19 cellular contexts compared by ENCODE assay signal in the genomic region with DNA sequence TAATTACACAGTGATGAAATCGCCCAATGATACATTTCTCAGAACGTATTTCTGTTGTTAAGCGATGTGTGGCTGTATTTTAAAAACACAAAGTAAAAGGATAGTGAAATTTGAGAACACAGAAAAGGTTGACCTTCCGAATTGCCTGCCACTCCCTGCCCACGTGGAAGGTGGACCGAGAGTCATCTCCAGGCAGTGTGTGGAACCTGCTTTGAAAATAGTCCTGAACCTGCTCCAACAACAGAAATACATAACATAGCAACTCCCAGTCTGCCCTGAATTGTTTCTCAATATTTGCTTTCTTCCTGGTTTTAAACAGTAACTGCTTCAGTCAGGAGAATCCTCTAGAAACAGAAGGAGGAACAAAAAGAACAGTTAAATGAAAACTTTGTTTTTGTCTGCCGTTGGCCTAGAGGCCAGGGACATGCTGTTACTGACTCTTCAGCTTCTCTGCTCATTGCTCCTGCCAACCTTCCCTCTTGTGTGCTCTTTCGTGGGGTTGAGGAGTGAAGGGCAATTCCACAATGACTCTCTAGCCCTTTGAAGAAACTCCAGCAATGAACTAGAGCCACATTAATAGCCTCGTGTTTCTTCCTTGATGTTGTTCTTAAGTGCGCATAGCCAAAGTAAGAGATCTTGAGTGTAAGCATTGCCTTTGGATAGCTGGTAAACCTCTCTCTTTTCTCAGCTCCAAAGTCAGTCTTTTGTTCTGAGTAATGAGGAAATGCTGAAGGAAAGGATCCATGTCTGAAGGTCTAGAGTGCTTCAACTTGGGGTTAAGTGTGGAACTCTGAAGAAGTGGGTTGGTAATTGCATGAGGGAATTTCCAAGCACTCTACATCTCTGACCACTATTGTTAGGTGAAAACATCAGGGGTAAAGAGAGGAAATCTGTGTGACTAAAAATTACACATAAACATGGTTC.
A peak's percentile ranks its signal among the peaks of the same experiment; 100 is the strongest.
DNase-seq lines count a peak whose midpoint lies in the region; ATAC-seq, FAIRE-seq and TF ChIP-seq lines count a peak whose summit lies in the region.
"Had no signal": no experiment of that assay in that cellular context is flagged by ENCODE, and none has a peak within 500 bp of the region (broad histone marks: within the 10 kb centered on the region; RNA-seq: fewer than 3 reads in every experiment).

No MANE protein-coding gene starts in this region.

- H3K4me1 ChIP-seq in K562 (replicated peaks in 1 of 2; ENCODE audit: control insufficient read depth in 2 of 2, insufficient read depth in 2 of 2, low read length in 2 of 2): no peaks in the 10 kb centered on the region; a peak in 1 of 5 replicates
- H3K4me1 ChIP-seq: SJSA1 had no signal

- no peaks in the 10 kb centered on the region for H3K36me3 ChIP-seq in K562 (ENCODE audit: control insufficient read depth, insufficient read depth, low read length)
- H3K36me3 ChIP-seq: SJSA1 had no signal

- H3K27me3 Mint-ChIP-seq in MCF 10A (ENCODE audit: insufficient read depth, unreplicated experiment): no peaks in the 10 kb centered on the region

- H3K27ac ChIP-seq in K562 (ENCODE audit: extremely low read depth, low read depth, low read length): no peak overlapping the region
- H3K27ac ChIP-seq: SJSA1 had no signal

- H3K27ac Mint-ChIP-seq in MCF 10A (ENCODE audit: low read depth, unreplicated experiment): no peak overlapping the region
- H3K27ac Mint-ChIP-seq: CD4-positive, CD25-positive, alpha-beta regulatory T cell had no signal

- intact Hi-C loops in Right ventricle myocardium superior (cut with DNase I) (no loop called here), Right ventricle myocardium inferior (cut with DNase I) (no loop called here), K562 (cut with micrococcal nuclease) (no loop called here), lower leg skin (cut with DNase I; ENCODE audit: low total_unique reads) (no loop called here), MCF 10A (cut with micrococcal nuclease) (no loop called here)

- no peaks in the 10 kb centered on the region for H3K9me3 ChIP-seq in K562 (replicated peaks; ENCODE audit: control insufficient read depth, insufficient read depth, low read depth, low read length)
- H3K9me3 ChIP-seq: SJSA1 had no signal

- H3K27me3 ChIP-seq in K562 (ENCODE audit: control insufficient read depth in 2 of 2, insufficient read depth in 2 of 2, low read length in 2 of 2): peaks cover 11 to 17% of the 10 kb centered on the region in 2 experiments; a peak in 4 of 5 replicates

- TF ChIP-seq CTCF in K562 (IDR thresholded peaks at IDR 0.05 in 2 of 3, conservative IDR thresholded peaks at IDR 0.05 in 1 of 3; ENCODE audit: insufficient read depth in 2 of 3, low read depth in 1 of 3, low read length in 3 of 3) (no peak), lower leg skin (IDR thresholded peaks at IDR 0.05) (no peak), MCF 10A (IDR thresholded peaks at IDR 0.05; ENCODE audit: unreplicated experiment) (no peak)

- POLR2A ChIA-PET in K562 (lab: Yijun Ruan, JAX) (interaction anchor here (0.5 to 1.7 kb wide), 5 partner anchors 15 to 112 kb away, joined by 3 to 4 read pairs (median 4); no protein-coding TSS in a partner anchor), MCF 10A (lab: Yijun Ruan, JAX) (no interaction called here)

- no peaks in the 10 kb centered on the region for H4K20me1 ChIP-seq in K562 (replicated peaks; ENCODE audit: control insufficient read depth, insufficient read depth, low read length)

- no peaks in the 10 kb centered on the region for H3K9me1 ChIP-seq in K562 (ENCODE audit: control insufficient read depth, insufficient read depth, low read length)

- H2AFZ ChIP-seq in K562 (ENCODE audit: low read depth, low read length): peak overlapping the region; percentile 60

- ATAC-seq in Right ventricle myocardium superior (ENCODE audit: poor library complexity): peak; percentile 51
- no peak for ATAC-seq in Right ventricle myocardium inferior
- no peak for ATAC-seq in K562
- ATAC-seq in GM19395 (IDR thresholded peaks at IDR 0.05; ENCODE audit: unreplicated experiment): no peak

- no peak for FAIRE-seq in K562 (lab: Jason Lieb, UNC)
- FAIRE-seq: A204.1 had no signal

- no peak for TF ChIP-seq EP300 in K562 (IDR thresholded peaks at IDR 0.05; ENCODE audit: low read length)

- H3K4me3 Mint-ChIP-seq in MCF 10A (ENCODE audit: unreplicated experiment): no peak overlapping the region
- H3K4me3 Mint-ChIP-seq: CD4-positive, CD25-positive, alpha-beta regulatory T cell had no signal

- H3K36me3 Mint-ChIP-seq in MCF 10A (ENCODE audit: insufficient read depth, unreplicated experiment): no peaks in the 10 kb centered on the region
- H3K36me3 Mint-ChIP-seq: CD4-positive, CD25-positive, alpha-beta regulatory T cell had no signal

- TF ChIP-seq RAD21 in K562 (CRISPR knock-in tag; conservative IDR thresholded peaks at IDR 0.05 in 1 of 2, IDR thresholded peaks at IDR 0.05 in 1 of 2): no peak

- no peak overlapping the region for H3K9ac ChIP-seq in K562 (ENCODE audit: insufficient read depth in 1 of 2, low read depth in 2 of 2, low read length in 2 of 2)

- DNase-seq in Right ventricle myocardium superior: no peak
- no peak for DNase-seq in Right ventricle myocardium inferior (ENCODE audit: missing footprints)
- no peak for DNase-seq in K562 (ENCODE audit: extremely low read depth in 1 of 4, low spot score in 3 of 4)
- DNase-seq in medulla oblongata (ENCODE audit: extremely low spot score): peak; percentile 53
- DNase-seq in lower leg skin (ENCODE audit: low spot score in 2 of 2): no peak
- DNase-seq in MCF 10A (ENCODE audit: unreplicated experiment): no peak
- no peak for DNase-seq in NCI-H2196 (lab: John Stamatoyannopoulos, UW; ENCODE audit: unreplicated experiment)
- DNase-seq: CD4-positive, CD25-positive, alpha-beta regulatory T cell; DND-41; GF-D8; H7; Kasumi-1; NCI-H1436; NCI-H2029 treated with DMSO at 0.1 percent for 48 hours; OCI-M1; RPMI8226 had no signal

- BruUV-seq in K562 (replicated peaks; lab: Mats Ljungman, UMichigan) (no TSS peak), MCF 10A (replicated peaks; lab: Mats Ljungman, UMichigan) (no TSS peak)

- H3K4me3 ChIP-seq in K562 (no peak overlapping the region), lower leg skin (ENCODE audit: low read depth, poor library complexity, severe bottlenecking) (no peak overlapping the region)
- H3K4me3 ChIP-seq: SJSA1 had no signal

- H3K4me1 Mint-ChIP-seq in MCF 10A (ENCODE audit: insufficient read depth, unreplicated experiment): no peaks in the 10 kb centered on the region
- H3K4me1 Mint-ChIP-seq: CD4-positive, CD25-positive, alpha-beta regulatory T cell had no signal

- H3K79me2 ChIP-seq in K562 (ENCODE audit: control insufficient read depth, insufficient read depth, low read length): no peaks in the 10 kb centered on the region

- H3K4me2 ChIP-seq in K562 (ENCODE audit: insufficient read depth, low read length): no peak overlapping the region; the same call in 1 of the 2 replicates

- in situ Hi-C loops in K562 (cut with MboI): no loop called here

- TF ChIP-seq POLR2A in K562 (conservative IDR thresholded peaks at IDR 0.05) (no peak), lower leg skin (IDR thresholded peaks at IDR 0.05) (no peak)

- CTCF ChIA-PET in K562 (lab: Yijun Ruan, JAX; ENCODE audit: low intra/inter-chr PET ratio): no interaction called here
- CTCF ChIA-PET in MCF 10A (lab: Yijun Ruan, JAX): interaction anchor here (0.7 kb wide), 1 partner anchor 30 kb away, joined by 3 read pairs; no protein-coding TSS in a partner anchor

- WGBS in K562 (ENCODE audit: insufficient coverage, low coverage, missing lambda C conversion rate): 9% methylated on average over 10 of the region's 10 CpGs
- 65 to 77% methylated on average over 10 of the region's 10 CpGs for WGBS in lower leg skin, 2 donors

- peaks cover 39% of the 10 kb centered on the region for H3K9me3 Mint-ChIP-seq in MCF 10A (ENCODE audit: unreplicated experiment)

TF ChIP-seq in K562, 482 proteins besides CTCF, POLR2A, EP300 and RAD21:
- TF ChIP-seq SIN3A (IDR thresholded peaks at IDR 0.05; ENCODE audit: borderline replicate concordance in 2 of 2, control insufficient read depth in 1 of 2, low read depth in 2 of 2, low read length in 2 of 2): no peak
